25 cellular contexts compared by ENCODE assay signal in genomic region chr6:43203029-43203717, GRCh38. TPM values are rescaled to one million over a fixed set of nuclear protein-coding genes. Genes with fewer than 3 reads are reported as not detected.
A peak's percentile ranks its signal among the peaks of the same experiment; 100 is the strongest.
DNase-seq lines count a peak whose midpoint lies in the region; ATAC-seq, FAIRE-seq and TF ChIP-seq lines count a peak whose summit lies in the region.
"Had no signal": no experiment of that assay in that cellular context is flagged by ENCODE, and none has a peak within 500 bp of the region (broad histone marks: within the 10 kb centered on the region; RNA-seq: fewer than 3 reads in every experiment).

No MANE protein-coding gene starts in this region.

- H3K9ac ChIP-seq in K562 (ENCODE audit: insufficient read depth in 1 of 2, low read depth in 2 of 2, low read length in 2 of 2) (no peak overlapping the region), H9 (ENCODE audit: extremely low read depth, insufficient read length, low read length) (no peak overlapping the region)
- H3K9ac ChIP-seq: BLaER1 treated with 17β-estradiol and CSF1 and Interleukin-3, amounts not matched to agents 10 nM and 100 nM had no signal

- no peak overlapping the region for H3K4me2 ChIP-seq in K562 (ENCODE audit: insufficient read depth, low read length)
- H3K4me2 ChIP-seq in H9 (ENCODE audit: insufficient read depth, insufficient read length, low read length), result no peak overlapping the region
- H3K4me2 ChIP-seq: BLaER1 treated with 17β-estradiol and CSF1 and Interleukin-3, amounts not matched to agents 10 nM and 100 nM had no signal

- ATAC-seq in K562, result no peak
- ATAC-seq: gastrocnemius medialis; stimulated activated effector memory CD8-positive, alpha-beta T cell treated with anti-CD3 and anti-CD28 coated beads, Interleukin-12 subunit alpha, Interleukin-12 subunit beta, amount 100 ng/mL, for 72 hours had no signal

- TF ChIP-seq EP300 in K562 (IDR thresholded peaks at IDR 0.05; ENCODE audit: low read length) (no peak), sigmoid colon (IDR thresholded peaks at IDR 0.05) (no peak)

- no peak overlapping the region for H3K4me3 ChIP-seq in K562
- H3K4me3 ChIP-seq in sigmoid colon, result no peak overlapping the region
- H3K4me3 ChIP-seq: BLaER1 treated with 17β-estradiol and CSF1 and Interleukin-3, amounts not matched to agents 10 nM and 100 nM; gastrocnemius medialis had no signal

- no peak overlapping the region for H2BK15ac ChIP-seq in H9 (ENCODE audit: low read depth, low read length)

- H3K27me3 Mint-ChIP-seq in H9 (ENCODE audit: low read depth), result no peaks in the 10 kb centered on the region; the same call in 1 of the 2 replicates
- H3K27me3 Mint-ChIP-seq: activated CD4-positive, alpha-beta memory T cell treated with anti-CD3 and anti-CD28 coated beads, Interleukin-2, amount 10 ng/mL, durations not matched to agents 7 days and 5 days; activated naive CD8-positive, alpha-beta T cell; IgD-negative memory B cell; naive B cell; type B pancreatic cell had no signal

- TF ChIP-seq RAD21 in K562 (CRISPR knock-in tag; conservative IDR thresholded peaks at IDR 0.05 in 1 of 2, IDR thresholded peaks at IDR 0.05 in 1 of 2), result no peak

- no peaks in the 10 kb centered on the region for H3K79me1 ChIP-seq in H9 (ENCODE audit: insufficient read depth, low read depth, low read length, poor library complexity, severe bottlenecking)

- TF ChIP-seq CTCF in K562 (IDR thresholded peaks at IDR 0.05 in 2 of 3, conservative IDR thresholded peaks at IDR 0.05 in 1 of 3; ENCODE audit: insufficient read depth in 2 of 3, low read depth in 1 of 3, low read length in 3 of 3), result no peak
- TF ChIP-seq CTCF in sigmoid colon (IDR thresholded peaks at IDR 0.05), result no peak
- no peak for TF ChIP-seq CTCF in H9 (conservative IDR thresholded peaks at IDR 0.05)

- POLR2A ChIA-PET in K562 (lab: Yijun Ruan, JAX), result interaction anchor here (0.6 to 1.0 kb wide), 4 partner anchors 15 to 23 kb away, joined by 3 read pairs; no protein-coding TSS in a partner anchor

- H3K9me1 ChIP-seq in K562 (ENCODE audit: control insufficient read depth, insufficient read depth, low read length), result no peaks in the 10 kb centered on the region

- no peak overlapping the region for H2BK120ac ChIP-seq in H9 (ENCODE audit: low read depth, low read length, poor library complexity, severe bottlenecking)

- H4K20me1 ChIP-seq in K562 (replicated peaks; ENCODE audit: control insufficient read depth, insufficient read depth, low read length), result no peaks in the 10 kb centered on the region; the same call in 1 of the 2 replicates
- no peaks in the 10 kb centered on the region for H4K20me1 ChIP-seq in H9 (ENCODE audit: control insufficient read depth, insufficient read depth, insufficient read length)

- H3K9me3 ChIP-seq in K562 (replicated peaks; ENCODE audit: control insufficient read depth, insufficient read depth, low read depth, low read length) (no peaks in the 10 kb centered on the region), sigmoid colon (no peaks in the 10 kb centered on the region), H9 (ENCODE audit: control insufficient read depth, low read depth, low read length) (no peaks in the 10 kb centered on the region)
- H3K9me3 ChIP-seq: BLaER1 treated with 17β-estradiol and CSF1 and Interleukin-3, amounts not matched to agents 10 nM and 100 nM; gastrocnemius medialis had no signal

- no peak overlapping the region for H3K18ac ChIP-seq in H9 (ENCODE audit: insufficient read length, low read depth, low read length)

- no peak overlapping the region for H2BK5ac ChIP-seq in H9 (ENCODE audit: insufficient read length, low read length)

- no peak overlapping the region for H2AK5ac ChIP-seq in H9 (ENCODE audit: insufficient read length, low read length)

- no peak for TF ChIP-seq POLR2A in K562 (conservative IDR thresholded peaks at IDR 0.05)
- TF ChIP-seq POLR2A in sigmoid colon (IDR thresholded peaks at IDR 0.05), result no peak

- H3K79me2 ChIP-seq in K562 (ENCODE audit: control insufficient read depth, insufficient read depth, low read length) (no peaks in the 10 kb centered on the region), H9 (ENCODE audit: insufficient read depth, low read length) (no peaks in the 10 kb centered on the region)

- no peak overlapping the region for H4K8ac ChIP-seq in H9 (replicated peaks; ENCODE audit: insufficient read length, low read depth, low read length)

- H3K4me1 ChIP-seq in K562 (replicated peaks in 1 of 2; ENCODE audit: control insufficient read depth in 2 of 2, insufficient read depth in 2 of 2, low read length in 2 of 2) (peaks cover 0 to 6% of the 10 kb centered on the region in 2 experiments; a peak in 2 of 5 replicates), sigmoid colon (no peaks in the 10 kb centered on the region), H9 (ENCODE audit: insufficient read depth, low read length) (no peaks in the 10 kb centered on the region)
- H3K4me1 ChIP-seq: gastrocnemius medialis had no signal

- H3K27me3 ChIP-seq in K562 (ENCODE audit: control insufficient read depth in 2 of 2, insufficient read depth in 2 of 2, low read length in 2 of 2), result no peaks in the 10 kb centered on the region
- H3K27me3 ChIP-seq in sigmoid colon, result no peaks in the 10 kb centered on the region
- H3K27me3 ChIP-seq in H9 (ENCODE audit: insufficient read depth, low read length), result no peaks in the 10 kb centered on the region
- H3K27me3 ChIP-seq: BLaER1 treated with 17β-estradiol and CSF1 and Interleukin-3, amounts not matched to agents 10 nM and 100 nM; gastrocnemius medialis had no signal

- no peak overlapping the region for H3K4me3 Mint-ChIP-seq in H9
- H3K4me3 Mint-ChIP-seq: activated CD4-positive, alpha-beta memory T cell treated with anti-CD3 and anti-CD28 coated beads, Interleukin-2, amount 10 ng/mL, durations not matched to agents 7 days and 5 days; activated naive CD8-positive, alpha-beta T cell; IgD-negative memory B cell; naive B cell; stimulated activated effector memory CD8-positive, alpha-beta T cell treated with anti-CD3 and anti-CD28 coated beads, Interleukin-12 subunit alpha, Interleukin-12 subunit beta, amount 100 ng/mL, for 72 hours; type B pancreatic cell had no signal

- H3K27ac Mint-ChIP-seq in H9, result no peak overlapping the region; a peak in 1 of 7 replicates
- H3K27ac Mint-ChIP-seq: activated CD4-positive, alpha-beta memory T cell treated with anti-CD3 and anti-CD28 coated beads, Interleukin-2, amount 10 ng/mL, durations not matched to agents 7 days and 5 days; activated naive CD8-positive, alpha-beta T cell; type B pancreatic cell had no signal

- FAIRE-seq in K562 (lab: Jason Lieb, UNC), result no peak
- FAIRE-seq: colon, GM12892, RCC 7860 had no signal

- in situ Hi-C loops in K562 (cut with MboI), result no loop called here

- peaks cover 4 to 10% of the 10 kb centered on the region in 2 experiments; a peak in 3 of 4 replicates for H3K4me1 Mint-ChIP-seq in H9
- H3K4me1 Mint-ChIP-seq: activated CD4-positive, alpha-beta memory T cell treated with anti-CD3 and anti-CD28 coated beads, Interleukin-2, amount 10 ng/mL, durations not matched to agents 7 days and 5 days; IgD-negative memory B cell; stimulated activated effector memory CD8-positive, alpha-beta T cell treated with anti-CD3 and anti-CD28 coated beads, Interleukin-12 subunit alpha, Interleukin-12 subunit beta, amount 100 ng/mL, for 72 hours had no signal

- WGBS in K562 (ENCODE audit: insufficient coverage, low coverage, missing lambda C conversion rate), result 54% methylated on average over 17 of the region's 17 CpGs
- WGBS in sigmoid colon, 2 donors, result 95 to 97% methylated on average over 17 of the region's 17 CpGs
- no CpG with 5 or more reads among the region's 17 CpGs for WGBS in H9 (ENCODE audit: extremely low coverage, insufficient read length, low lambda C conversion rate)

- H3K9me3 Mint-ChIP-seq in H9, result no peaks in the 10 kb centered on the region
- H3K9me3 Mint-ChIP-seq: activated CD4-positive, alpha-beta memory T cell treated with anti-CD3 and anti-CD28 coated beads, Interleukin-2, amount 10 ng/mL, durations not matched to agents 7 days and 5 days; IgD-negative memory B cell; naive B cell; stimulated activated effector memory CD8-positive, alpha-beta T cell treated with anti-CD3 and anti-CD28 coated beads, Interleukin-12 subunit alpha, Interleukin-12 subunit beta, amount 100 ng/mL, for 72 hours; type B pancreatic cell had no signal

- no peak overlapping the region for H3K56ac ChIP-seq in H9 (ENCODE audit: insufficient read length, low read depth, low read length)

- no peak overlapping the region for H4K5ac ChIP-seq in H9 (ENCODE audit: insufficient read length, low read depth, low read length)

- no peak overlapping the region for H2BK12ac ChIP-seq in H9 (ENCODE audit: insufficient read length, low read depth, low read length)

- no peak overlapping the region for H3K27ac ChIP-seq in K562 (ENCODE audit: extremely low read depth, low read depth, low read length)
- H3K27ac ChIP-seq in sigmoid colon, result no peak overlapping the region
- H3K27ac ChIP-seq in H9 (ENCODE audit: insufficient read length, low read depth, low read length), result no peak overlapping the region
- H3K27ac ChIP-seq: 22Rv1; BLaER1 treated with 17β-estradiol and CSF1 and Interleukin-3, amounts not matched to agents 10 nM and 100 nM; gastrocnemius medialis had no signal

- no peak overlapping the region for H2BK20ac ChIP-seq in H9 (ENCODE audit: low read depth, low read length, poor library complexity, severe bottlenecking)

- H3K23me2 ChIP-seq in H9 (ENCODE audit: insufficient read length, low read depth, low read length, poor library complexity, severe bottlenecking), result no peaks in the 10 kb centered on the region

- H2AFZ ChIP-seq in K562 (ENCODE audit: low read depth, low read length) (no peak overlapping the region), H9 (ENCODE audit: low read length) (no peak overlapping the region)

- no peak overlapping the region for H4K91ac ChIP-seq in H9 (ENCODE audit: insufficient read length, low read depth, low read length)

- DNase-seq in DMS53 (lab: John Stamatoyannopoulos, UW) (peak; percentile 19), DMS53 treated with DMSO at 0.1 percent for 48 hours (lab: John Stamatoyannopoulos, UW; ENCODE audit: unreplicated experiment) (no peak), K562 (ENCODE audit: extremely low read depth in 1 of 4, low spot score in 3 of 4) (no peak), sigmoid colon (peak; percentile 38), NCI-H2081 (lab: John Stamatoyannopoulos, UW) (no peak), H9 (no peak)
- DNase-seq: activated CD4-positive, alpha-beta memory T cell treated with anti-CD3 and anti-CD28 coated beads, Interleukin-2, amount 10 ng/mL, durations not matched to agents 7 days and 5 days; activated CD8-positive, alpha-beta memory T cell treated with anti-CD3 and anti-CD28 coated beads, Interleukin-2, amount 50 U/mL, for 4 hours; effector CD4-positive, alpha-beta T cell; gastrocnemius medialis; midbrain; naive B cell; occipital lobe; SHP77 treated with DMSO at 0.1 percent for 48 hours had no signal

- CTCF ChIA-PET in K562 (lab: Yijun Ruan, JAX; ENCODE audit: low intra/inter-chr PET ratio), result no interaction called here

- no TSS peak for BruUV-seq in K562 (replicated peaks; lab: Mats Ljungman, UMichigan)

- H3K23ac ChIP-seq in H9 (ENCODE audit: insufficient read length, low read depth, low read length), result no peak overlapping the region

- no peak overlapping the region for H3K4ac ChIP-seq in H9 (ENCODE audit: low read depth, low read length)

- intact Hi-C loops in K562 (cut with micrococcal nuclease), result no loop called here
- intact Hi-C loops in sigmoid colon (cut with DNase I), result no loop called here

- H3K36me3 Mint-ChIP-seq in H9 (ENCODE audit: insufficient read depth in 1 of 3, low read depth in 3 of 3), result no peaks in the 10 kb centered on the region; a peak in 3 of 7 replicates
- H3K36me3 Mint-ChIP-seq: IgD-negative memory B cell had no signal

- no peak overlapping the region for H3T11ph ChIP-seq in H9 (ENCODE audit: low read length)

- H3K14ac ChIP-seq in H9 (ENCODE audit: insufficient read depth, low read length), result no peak overlapping the region

- 0 out of 3 replicates have a peak, but pooled peaks cover 4% of the 10 kb centered on the region for H3K36me3 ChIP-seq in K562 (ENCODE audit: control insufficient read depth, insufficient read depth, low read length)
- peaks cover 0 to 72% (median 19%) of the 10 kb centered on the region in 4 donors for H3K36me3 ChIP-seq in sigmoid colon

RNA-seq across cellular contexts. Expression of gene CUL9, which starts 21.2 kb away (rescaled TPM):
- 74.5 and 153 TPM in 2 replicates for total RNA-seq in K562 (2011; cell fraction: chromatin; rRNA removed; ENCODE audit: low replicate concordance)
- total RNA-seq in K562 (2011; cell fraction: nucleolus; rRNA removed), result 62.1 and 70.9 TPM in 2 replicates
- total RNA-seq in K562 (2011; cell fraction: nucleoplasm; rRNA removed), result 62.3 and 69.4 TPM in 2 replicates
- 6.5 and 8.6 TPM in 2 replicates for total RNA-seq in K562 (2014; rRNA removed)
- 4.1 and 5.8 TPM in 2 replicates for total RNA-seq in K562 (2014; rRNA removed; fragmentation: Illumina TruSeq; extraction: Trizol)
- total RNA-seq in K562 (2015; rRNA removed; fragmentation: Illumina TruSeq; extraction: Trizol), result 7.4 and 7.5 TPM in 2 replicates
- total RNA-seq in K562 (2021), result 10.0 and 13.4 TPM in 2 replicates
- polyA plus RNA-seq in K562 (2011; rRNA removed), result 7.0 and 13.5 TPM in 2 replicates
- 5.8 and 6.2 TPM in 2 replicates for polyA plus RNA-seq in K562 (2011; cell fraction: cytosol; rRNA removed)
- 82.8 and 102 TPM in 2 replicates for polyA plus RNA-seq in K562 (2011; cell fraction: nucleus; rRNA removed)
- polyA plus RNA-seq in K562 (2012), result 10.1 and 29.2 TPM in 2 replicates
- polyA plus RNA-seq in K562 (2014; fragmentation: Illumina TruSeq; extraction: Trizol), result 6.2 and 6.6 TPM in 2 replicates
- under 1 TPM; 0.50 to 0.51 TPM for polyA plus RNA-seq in K562 (2014; fragmentation: Nextera tagmentation; extraction: Ambion mirVana)
- 9.7 and 20.7 TPM in 2 replicates for polyA plus RNA-seq in K562 (2014; rRNA removed)
- 7.7 and 10.8 TPM in 2 replicates for polyA minus RNA-seq in K562 (2011; rRNA and poly(A)+ RNA removed)
- polyA minus RNA-seq in K562 (2011; cell fraction: cytosol; rRNA and poly(A)+ RNA removed), result 3.4 and 6.3 TPM in 2 replicates
- 18.6 and 30.8 TPM in 2 replicates for polyA minus RNA-seq in K562 (2011; cell fraction: nucleus; rRNA and poly(A)+ RNA removed)
- 10 to 100 TPM; 21.7 to 49.6 (median 31.9) TPM for total RNA-seq in sigmoid colon
- 10 to 100 TPM in 2 of 3 donors, 1 to 10 TPM in 1; 5.1 to 32.9 (median 12.6) TPM for polyA plus RNA-seq in sigmoid colon
- total RNA-seq in H9 (2021), result 15.2 and 15.5 TPM in 2 replicates

RNA-seq across cellular contexts. Expression of gene DNPH1, which starts 26.1 kb away (rescaled TPM):
- 41.0 and 115 TPM in 2 replicates for total RNA-seq in K562 (2011; cell fraction: chromatin; rRNA removed; ENCODE audit: low replicate concordance)
- 111 and 120 TPM in 2 replicates for total RNA-seq in K562 (2011; cell fraction: nucleolus; rRNA removed)
- 76.8 and 84.6 TPM in 2 replicates for total RNA-seq in K562 (2011; cell fraction: nucleoplasm; rRNA removed)
- 237 and 302 TPM in 2 replicates for total RNA-seq in K562 (2014; rRNA removed)
- 25.7 and 32.4 TPM in 2 replicates for total RNA-seq in K562 (2014; rRNA removed; fragmentation: Illumina TruSeq; extraction: Trizol)
- 67.7 and 68.7 TPM in 2 replicates for total RNA-seq in K562 (2015; rRNA removed; fragmentation: Illumina TruSeq; extraction: Trizol)
- total RNA-seq in K562 (2021), result 127 and 140 TPM in 2 replicates
- 136 and 161 TPM in 2 replicates for polyA plus RNA-seq in K562 (2011; rRNA removed)
- polyA plus RNA-seq in K562 (2011; cell fraction: cytosol; rRNA removed), result 293 and 491 TPM in 2 replicates
- polyA plus RNA-seq in K562 (2011; cell fraction: nucleus; rRNA removed), result 149 and 187 TPM in 2 replicates
- 197 and 211 TPM in 2 replicates for polyA plus RNA-seq in K562 (2012)
- polyA plus RNA-seq in K562 (2014; fragmentation: Illumina TruSeq; extraction: Trizol), result 48.8 and 72.3 TPM in 2 replicates
- 10 to 100 TPM in 1 of 2 experiments, 1 to 10 TPM in 1; 7.3 to 13.9 TPM for polyA plus RNA-seq in K562 (2014; fragmentation: Nextera tagmentation; extraction: Ambion mirVana)
- polyA plus RNA-seq in K562 (2014; rRNA removed), result 300 and 346 TPM in 2 replicates
- 23.2 and 30.5 TPM in 2 replicates for polyA minus RNA-seq in K562 (2011; rRNA and poly(A)+ RNA removed)
- polyA minus RNA-seq in K562 (2011; cell fraction: cytosol; rRNA and poly(A)+ RNA removed), result 26.2 and 27.7 TPM in 2 replicates
- polyA minus RNA-seq in K562 (2011; cell fraction: nucleus; rRNA and poly(A)+ RNA removed), result 26.3 and 34.4 TPM in 2 replicates
- 10 to 100 TPM; 32.1 to 96.0 (median 90.3) TPM for total RNA-seq in sigmoid colon
- 100 to 1,000 TPM; 155 to 188 (median 163) TPM for polyA plus RNA-seq in sigmoid colon
- 47.0 and 56.2 TPM in 2 replicates for total RNA-seq in H9 (2021)

RNA-seq across cellular contexts. Expression of gene SRF, which starts 32.1 kb away (rescaled TPM):
- total RNA-seq in K562 (2011; cell fraction: chromatin; rRNA removed; ENCODE audit: low replicate concordance), result 13.7 and 28.2 TPM in 2 replicates
- 20.1 and 23.2 TPM in 2 replicates for total RNA-seq in K562 (2011; cell fraction: nucleolus; rRNA removed)
- total RNA-seq in K562 (2011; cell fraction: nucleoplasm; rRNA removed), result 23.9 and 30.5 TPM in 2 replicates
- total RNA-seq in K562 (2014; rRNA removed) (24.6 and 31.5 TPM in 2 replicates), K562 (2014; rRNA removed; fragmentation: Illumina TruSeq; extraction: Trizol) (11.1 and 12.6 TPM in 2 replicates), K562 (2015; rRNA removed; fragmentation: Illumina TruSeq; extraction: Trizol) (19.4 and 20.1 TPM in 2 replicates), K562 (2021) (32.7 and 37.0 TPM in 2 replicates), sigmoid colon (10 to 100 TPM; 64.2 to 96.9 (median 89.1) TPM), H9 (2021) (57.5 and 59.7 TPM in 2 replicates)
- polyA plus RNA-seq in K562 (2011; rRNA removed) (25.3 and 29.5 TPM in 2 replicates), K562 (2014; fragmentation: Illumina TruSeq; extraction: Trizol) (29.8 and 35.8 TPM in 2 replicates), K562 (2014; fragmentation: Nextera tagmentation; extraction: Ambion mirVana) (1 to 10 TPM; 2.5 to 2.8 TPM), K562 (2014; rRNA removed) (28.4 and 32.2 TPM in 2 replicates), sigmoid colon (10 to 100 TPM; 12.6 to 31.2 (median 13.9) TPM)
- 39.3 and 67.9 TPM in 2 replicates for polyA plus RNA-seq in K562 (2011; cell fraction: cytosol; rRNA removed)
- 41.4 and 58.3 TPM in 2 replicates for polyA plus RNA-seq in K562 (2011; cell fraction: nucleus; rRNA removed)
- polyA plus RNA-seq in K562 (2012), result 35.4 TPM in 2 replicates
- 16.6 and 31.6 TPM in 2 replicates for polyA minus RNA-seq in K562 (2011; rRNA and poly(A)+ RNA removed)
- 23.6 and 23.7 TPM in 2 replicates for polyA minus RNA-seq in K562 (2011; cell fraction: cytosol; rRNA and poly(A)+ RNA removed)
- 11.4 and 14.8 TPM in 2 replicates for polyA minus RNA-seq in K562 (2011; cell fraction: nucleus; rRNA and poly(A)+ RNA removed)

RNA-seq across cellular contexts. Expression of gene TTBK1, which starts 40.1 kb away (rescaled TPM):
- total RNA-seq in K562 (2011; cell fraction: chromatin; rRNA removed; ENCODE audit: low replicate concordance), result 0.07 TPM in 1 of 2 replicates, not detected in the other
- under 0.01 TPM in 1 of 2 replicates, not detected in the other for total RNA-seq in K562 (2011; cell fraction: nucleolus; rRNA removed)
- total RNA-seq in K562 (2011; cell fraction: nucleoplasm; rRNA removed), result 0.07 TPM in 1 of 2 replicates, not detected in the other
- total RNA-seq in K562 (2014; rRNA removed) (not detected in 2 replicates), K562 (2014; rRNA removed; fragmentation: Illumina TruSeq; extraction: Trizol) (not detected in 2 replicates), K562 (2015; rRNA removed; fragmentation: Illumina TruSeq; extraction: Trizol) (not detected in 2 replicates), K562 (2021) (not detected in 2 replicates), sigmoid colon (under 1 TPM in 3 of 4 donors, not detected in 1; under 0.01 to 0.55 (median 0.27) TPM), H9 (2021) (1.3 and 1.6 TPM in 2 replicates)
- polyA plus RNA-seq in K562 (2011; rRNA removed) (not detected in 2 replicates), K562 (2014; fragmentation: Illumina TruSeq; extraction: Trizol) (not detected in 2 replicates), K562 (2014; fragmentation: Nextera tagmentation; extraction: Ambion mirVana) (not detected), K562 (2014; rRNA removed) (not detected in 2 replicates), sigmoid colon (under 1 TPM; under 0.01 to 0.41 (median 0.23) TPM)
- polyA plus RNA-seq in K562 (2011; cell fraction: cytosol; rRNA removed), result not detected in 2 replicates
- not detected in 2 replicates for polyA plus RNA-seq in K562 (2011; cell fraction: nucleus; rRNA removed)
- 0.01 TPM in 1 of 2 replicates, not detected in the other for polyA plus RNA-seq in K562 (2012)
- not detected in 2 replicates for polyA minus RNA-seq in K562 (2011; rRNA and poly(A)+ RNA removed)
- polyA minus RNA-seq in K562 (2011; cell fraction: cytosol; rRNA and poly(A)+ RNA removed), result not detected in 2 replicates
- under 0.01 TPM in 1 of 2 replicates, not detected in the other for polyA minus RNA-seq in K562 (2011; cell fraction: nucleus; rRNA and poly(A)+ RNA removed)
- polyA plus RNA-seq: aorta, fibroblast of lung had no signal

Comparison
In these comparisons a context has a peak if more than half of its experiments do, and no peak if none do; other contexts are left out.
1. DNase-seq: peak in DMS53 (single experiment) and sigmoid colon (single experiment); none in DMS53 treated with DMSO at 0.1 percent for 48 hours (single experiment), K562 (0 of 4), NCI-H2081 (0 of 2) and H9 (single experiment).